ENCODE assay signal across 14 cellular contexts in genomic region chr15:78007211-78007956, GRCh38.
DNase-seq lines count a peak whose midpoint lies in the region; ATAC-seq, FAIRE-seq and TF ChIP-seq lines count a peak whose summit lies in the region.
"Had no signal": no experiment of that assay in that cellular context is flagged by ENCODE, and none has a peak within 500 bp of the region (broad histone marks: within the 10 kb centered on the region; RNA-seq: fewer than 3 reads in every experiment).

No MANE protein-coding gene starts in this region.

- H2AK5ac ChIP-seq in neuronal stem cell (ENCODE audit: low read depth, low read length), result no peak overlapping the region

- intact Hi-C loops in HepG2 (cut with micrococcal nuclease; ENCODE audit: unreplicated experiment) (no loop called here), upper lobe of right lung (cut with DNase I) (loop anchor here (10.0 kb wide), 1 partner anchor 67 kb away; the partner anchor contains the start of gene TBC1D2B)

- H2BK12ac ChIP-seq in neuronal stem cell (ENCODE audit: low read length), result no peak overlapping the region

- H4K91ac ChIP-seq in neuronal stem cell (ENCODE audit: low read depth, low read length, poor library complexity), result no peak overlapping the region

- TF ChIP-seq RAD21 in liver (IDR thresholded peaks at IDR 0.05) (no peak), HepG2 (CRISPR knock-in tag; IDR thresholded peaks at IDR 0.05) (no peak)

- TF ChIP-seq CTCF in liver (IDR thresholded peaks at IDR 0.05; ENCODE audit: low read depth, low read length, missing input control), result no peak
- no peak for TF ChIP-seq CTCF in HepG2 (CRISPR knock-in tag; IDR thresholded peaks at IDR 0.05)
- TF ChIP-seq CTCF in coronary artery (IDR thresholded peaks at IDR 0.05), result no peak
- no peak for TF ChIP-seq CTCF in upper lobe of right lung (IDR thresholded peaks at IDR 0.05)

- H2BK15ac ChIP-seq in neuronal stem cell (ENCODE audit: low read length), result no peak overlapping the region

- peak overlapping the region; percentile 42 for H3K18ac ChIP-seq in neuronal stem cell (ENCODE audit: low read length)

- H3K9me3 ChIP-seq in liver (ENCODE audit: control insufficient read depth in 4 of 4, low read length in 3 of 4), result no peaks in the 10 kb centered on the region
- H3K9me3 ChIP-seq in HepG2 (ENCODE audit: low read length), result no peaks in the 10 kb centered on the region
- H3K9me3 ChIP-seq in neuronal stem cell (replicated peaks in 1 of 2; ENCODE audit: control insufficient read depth in 2 of 2, insufficient read depth in 1 of 2, low read depth in 1 of 2, low read length in 2 of 2), result no peaks in the 10 kb centered on the region
- no peaks in the 10 kb centered on the region for H3K9me3 ChIP-seq in upper lobe of right lung
- H3K9me3 ChIP-seq: BE2C had no signal

- no peak for FAIRE-seq in HepG2 (lab: Jason Lieb, UNC)
- FAIRE-seq: GM19239, keratinocyte had no signal

- H3K23ac ChIP-seq in neuronal stem cell (ENCODE audit: low read depth, low read length, poor library complexity), result peak overlapping the region; percentile 25

- CTCF ChIA-PET in HepG2 (lab: Yijun Ruan, JAX; ENCODE audit: low intra/inter-chr PET ratio, low total read pairs), result no interaction called here

- no peak for TF ChIP-seq POLR2A in HepG2 (IDR thresholded peaks at IDR 0.05; ENCODE audit: insufficient read depth in 1 of 2, low read depth in 2 of 2, low read length in 2 of 2)

- H3K4me3 ChIP-seq in liver (ENCODE audit: low read depth in 1 of 3, low read length in 3 of 3), result no peak overlapping the region
- H3K4me3 ChIP-seq in HepG2 (replicated peaks in 1 of 3; ENCODE audit: insufficient read depth in 1 of 3, low read depth in 2 of 3, low read length in 3 of 3), result no peak overlapping the region
- H3K4me3 ChIP-seq in coronary artery, result peak overlapping the region; percentile 6
- no peak overlapping the region for H3K4me3 ChIP-seq in neuronal stem cell (ENCODE audit: low read length in 2 of 2)
- H3K4me3 ChIP-seq in upper lobe of right lung, result no peak overlapping the region

- H4K20me1 ChIP-seq in HepG2 (ENCODE audit: insufficient read depth, low read length), result no peaks in the 10 kb centered on the region

- no peak overlapping the region for H4K8ac ChIP-seq in neuronal stem cell (ENCODE audit: low read depth, low read length)

- no TSS peak for BruUV-seq in HepG2 (replicated peaks; lab: Mats Ljungman, UMichigan)

- H2AFZ ChIP-seq in HepG2 (ENCODE audit: low read length) (no peak overlapping the region), neuronal stem cell (ENCODE audit: low read length) (no peak overlapping the region)

- no peak overlapping the region for H2BK5ac ChIP-seq in neuronal stem cell (ENCODE audit: low read length)

- H2BK120ac ChIP-seq in neuronal stem cell (ENCODE audit: low read depth, low read length), result peak overlapping the region; percentile 5

- in situ Hi-C loops in HepG2 (cut with HindIII; ENCODE audit: extremely low pct_ligation_motif_present, low pct_unique_long_range_greater_than_20kb), result no loop called here

- no peak for DNase-seq in HepG2 (ENCODE audit: low spot score)
- DNase-seq in coronary artery (ENCODE audit: low spot score), result no peak
- DNase-seq in neuronal stem cell (ENCODE audit: low spot score), result no peak
- DNase-seq in upper lobe of right lung, result no peak
- no peak for DNase-seq in glomerular visceral epithelial cell (ENCODE audit: extremely low spot score)
- DNase-seq in EL, result no peak
- DNase-seq in NCI-H82 (lab: John Stamatoyannopoulos, UW), result no peak
- DNase-seq: activated CD4-positive, alpha-beta T cell treated with anti-CD3 and anti-CD28 coated beads, Interleukin-2, amount 50 U/mL, for 1 hour; BE2C; MM.1S had no signal

- POLR2A ChIA-PET in HepG2 (lab: Yijun Ruan, JAX), result interaction anchor here (0.6 kb wide), 1 partner anchor 82 kb away, joined by 3 read pairs; no protein-coding TSS in a partner anchor

- H3K27ac ChIP-seq in liver (ENCODE audit: low read depth in 1 of 2, low read length in 2 of 2) (peak overlapping the region; percentile 81 to 83), HepG2 (ENCODE audit: extremely low read length, insufficient read depth, low read length) (no peak overlapping the region), coronary artery (peak overlapping the region in 1 of 2 donors; percentile 41), neuronal stem cell (replicated peaks; ENCODE audit: low read length) (no peak overlapping the region), upper lobe of right lung (peak overlapping the region; percentile 65)
- H3K27ac ChIP-seq: foreskin keratinocyte had no signal

- H3K27me3 ChIP-seq in liver (ENCODE audit: control insufficient read depth in 4 of 4, insufficient read depth in 4 of 4, low read length in 3 of 4) (no peaks in the 10 kb centered on the region), HepG2 (ENCODE audit: control insufficient read depth in 1 of 2, insufficient read depth in 2 of 2, low read length in 2 of 2) (no peaks in the 10 kb centered on the region), neuronal stem cell (ENCODE audit: control insufficient read depth in 3 of 3, insufficient read depth in 3 of 3, low read depth in 1 of 3, low read length in 3 of 3) (no peaks in the 10 kb centered on the region), upper lobe of right lung (no peaks in the 10 kb centered on the region)
- H3K27me3 ChIP-seq: BE2C, foreskin keratinocyte had no signal

- ATAC-seq in HepG2, result no peak
- no peak for ATAC-seq in upper lobe of right lung

- peak overlapping the region in 1 of 2 donors; percentile 57 for H3K9ac ChIP-seq in liver (ENCODE audit: low read depth in 1 of 2, low read length in 2 of 2)
- no peak overlapping the region for H3K9ac ChIP-seq in HepG2 (ENCODE audit: insufficient read depth, low read depth, low read length)
- peak overlapping the region; percentile 30 for H3K9ac ChIP-seq in neuronal stem cell (ENCODE audit: low read depth, low read length, poor library complexity)

- H3K36me3 ChIP-seq in liver (ENCODE audit: control insufficient read depth in 4 of 4, insufficient read depth in 3 of 4, low read depth in 1 of 4, low read length in 3 of 4) (peaks cover 5 to 27% (median 14%) of the 10 kb centered on the region in 4 donors), HepG2 (replicated peaks in 1 of 2; ENCODE audit: control insufficient read depth in 1 of 2, insufficient read depth in 2 of 2, low read length in 2 of 2) (peaks cover 7 to 42% of the 10 kb centered on the region in 2 experiments; a peak in 4 of 5 replicates), neuronal stem cell (replicated peaks in 1 of 2; ENCODE audit: control insufficient read depth in 2 of 2, insufficient read depth in 2 of 2, low read length in 2 of 2) (peaks cover 3 to 20% of the 10 kb centered on the region in 2 donors), upper lobe of right lung (peaks cover 93% of the 10 kb centered on the region)

- peaks cover 38 to 89% (median 83%) of the 10 kb centered on the region in 4 donors for H3K4me1 ChIP-seq in liver (ENCODE audit: control insufficient read depth in 4 of 4, insufficient read depth in 4 of 4, low read length in 3 of 4)
- H3K4me1 ChIP-seq in HepG2 (ENCODE audit: insufficient read depth, low read length), result peaks cover 6% of the 10 kb centered on the region
- peaks cover 2 to 9% of the 10 kb centered on the region in 2 donors for H3K4me1 ChIP-seq in neuronal stem cell (ENCODE audit: control insufficient read depth in 2 of 2, insufficient read depth in 1 of 2, low read depth in 1 of 2, low read length in 2 of 2)
- peaks cover 63% of the 10 kb centered on the region for H3K4me1 ChIP-seq in upper lobe of right lung
- H3K4me1 ChIP-seq: foreskin keratinocyte had no signal

- WGBS in liver, result 72% methylated on average over 11 of the region's 11 CpGs
- 98% methylated on average over 8 of the region's 11 CpGs for WGBS in HepG2 (ENCODE audit: low lambda C conversion rate)
- no CpG with 5 or more reads among the region's 11 CpGs for WGBS in neuronal stem cell (ENCODE audit: extremely low coverage in 2 of 2, insufficient read length in 2 of 2, insufficient replicate concordance in 1 of 2), 2 donors

- TF ChIP-seq EP300 in HepG2 (IDR thresholded peaks at IDR 0.05; ENCODE audit: low read depth in 2 of 2, low read length in 2 of 2) (no peak), HepG2 (CRISPR knock-in tag; IDR thresholded peaks at IDR 0.05; ENCODE audit: borderline replicate concordance) (no peak)

- no peaks in the 10 kb centered on the region for H3K79me2 ChIP-seq in HepG2 (ENCODE audit: insufficient read depth, low read length)

- peaks cover 2% of the 10 kb centered on the region for H3K79me1 ChIP-seq in neuronal stem cell (ENCODE audit: low read depth, low read length)

- H3K4ac ChIP-seq in neuronal stem cell (ENCODE audit: low read length), result no peak overlapping the region

- H3K4me2 ChIP-seq in HepG2 (ENCODE audit: low read depth, low read length) (no peak overlapping the region), neuronal stem cell (ENCODE audit: insufficient read depth, low read length, poor library complexity, severe bottlenecking) (no peak overlapping the region)

- peak overlapping the region; percentile 44 for H3K14ac ChIP-seq in neuronal stem cell (ENCODE audit: low read length)

TF ChIP-seq in liver, 16 proteins besides CTCF, POLR2A, EP300 and RAD21 (continues in another document):
- no peak for TF ChIP-seq EGR1 (IDR thresholded peaks at IDR 0.05; ENCODE audit: low read depth in 2 of 2)
- no peak for TF ChIP-seq HNF4A (conservative IDR thresholded peaks at IDR 0.05)
- no peak for TF ChIP-seq SP1 (IDR thresholded peaks at IDR 0.05)
- TF ChIP-seq YY1 (IDR thresholded peaks at IDR 0.05), result no peak

TF ChIP-seq in HepG2, 621 proteins besides CTCF, POLR2A, EP300 and RAD21 (continues in another document):
- TF ChIP-seq, protein P1, sequence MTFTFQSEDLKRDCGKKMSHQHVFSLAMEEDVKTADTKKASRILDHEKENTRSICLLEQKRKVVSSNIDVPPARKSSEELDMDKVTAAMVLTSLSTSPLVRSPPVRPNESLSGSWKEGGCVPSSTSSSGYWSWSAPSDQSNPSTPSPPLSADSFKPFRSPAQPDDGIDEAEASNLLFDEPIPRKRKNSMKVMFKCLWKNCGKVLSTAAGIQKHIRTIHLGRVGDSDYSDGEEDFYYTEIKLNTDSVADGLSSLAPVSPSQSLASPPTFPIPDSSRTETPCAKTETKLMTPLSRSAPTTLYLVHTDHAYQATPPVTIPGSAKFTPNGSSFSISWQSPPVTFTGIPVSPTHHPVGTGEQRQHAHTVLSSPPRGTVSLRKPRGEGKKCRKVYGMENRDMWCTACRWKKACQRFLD (CRISPR knock-in tag; IDR thresholded peaks at IDR 0.05; ENCODE audit: borderline replicate concordance), result no peak
- TF ChIP-seq ZBTB34 (CRISPR knock-in tag; IDR thresholded peaks at IDR 0.05), result no peak
- TF ChIP-seq PAF1 (CRISPR knock-in tag; IDR thresholded peaks at IDR 0.05), result no peak

Comparison
In these comparisons a context has a peak if more than half of its experiments do, and no peak if none do; other contexts are left out.
1. H3K27ac ChIP-seq: peak in liver (2 of 2) and upper lobe of right lung (single experiment); none in HepG2 (single experiment) and neuronal stem cell (single experiment).